In the genomic region with DNA sequence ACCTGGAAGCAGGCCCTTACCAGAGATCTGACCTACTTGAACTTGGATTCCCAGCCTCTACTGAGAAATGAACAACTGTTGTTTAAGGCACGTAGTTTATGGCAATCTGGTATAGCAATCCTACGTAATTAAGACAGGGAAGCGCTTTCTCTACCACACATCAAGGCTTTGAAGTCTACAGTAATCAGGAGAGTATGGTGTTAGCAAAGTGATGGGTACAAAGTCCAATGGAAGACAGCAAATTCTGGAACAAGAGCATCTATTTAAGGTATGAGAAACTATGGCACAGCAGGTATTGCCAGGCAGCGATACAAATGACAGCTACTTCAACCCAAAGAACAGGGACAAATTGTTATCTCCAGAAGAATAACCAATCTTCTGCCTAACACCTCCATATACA, we compare ENCODE assay signal across 1 cellular context.
TF ChIP-seq lines count a peak whose summit lies in the region.

No MANE protein-coding gene starts in this region.

TF ChIP-seq in HepG2, 621 proteins besides CTCF, POLR2A, EP300 and RAD21 (continued from another document and continues in another):
- TF ChIP-seq, protein P1, sequence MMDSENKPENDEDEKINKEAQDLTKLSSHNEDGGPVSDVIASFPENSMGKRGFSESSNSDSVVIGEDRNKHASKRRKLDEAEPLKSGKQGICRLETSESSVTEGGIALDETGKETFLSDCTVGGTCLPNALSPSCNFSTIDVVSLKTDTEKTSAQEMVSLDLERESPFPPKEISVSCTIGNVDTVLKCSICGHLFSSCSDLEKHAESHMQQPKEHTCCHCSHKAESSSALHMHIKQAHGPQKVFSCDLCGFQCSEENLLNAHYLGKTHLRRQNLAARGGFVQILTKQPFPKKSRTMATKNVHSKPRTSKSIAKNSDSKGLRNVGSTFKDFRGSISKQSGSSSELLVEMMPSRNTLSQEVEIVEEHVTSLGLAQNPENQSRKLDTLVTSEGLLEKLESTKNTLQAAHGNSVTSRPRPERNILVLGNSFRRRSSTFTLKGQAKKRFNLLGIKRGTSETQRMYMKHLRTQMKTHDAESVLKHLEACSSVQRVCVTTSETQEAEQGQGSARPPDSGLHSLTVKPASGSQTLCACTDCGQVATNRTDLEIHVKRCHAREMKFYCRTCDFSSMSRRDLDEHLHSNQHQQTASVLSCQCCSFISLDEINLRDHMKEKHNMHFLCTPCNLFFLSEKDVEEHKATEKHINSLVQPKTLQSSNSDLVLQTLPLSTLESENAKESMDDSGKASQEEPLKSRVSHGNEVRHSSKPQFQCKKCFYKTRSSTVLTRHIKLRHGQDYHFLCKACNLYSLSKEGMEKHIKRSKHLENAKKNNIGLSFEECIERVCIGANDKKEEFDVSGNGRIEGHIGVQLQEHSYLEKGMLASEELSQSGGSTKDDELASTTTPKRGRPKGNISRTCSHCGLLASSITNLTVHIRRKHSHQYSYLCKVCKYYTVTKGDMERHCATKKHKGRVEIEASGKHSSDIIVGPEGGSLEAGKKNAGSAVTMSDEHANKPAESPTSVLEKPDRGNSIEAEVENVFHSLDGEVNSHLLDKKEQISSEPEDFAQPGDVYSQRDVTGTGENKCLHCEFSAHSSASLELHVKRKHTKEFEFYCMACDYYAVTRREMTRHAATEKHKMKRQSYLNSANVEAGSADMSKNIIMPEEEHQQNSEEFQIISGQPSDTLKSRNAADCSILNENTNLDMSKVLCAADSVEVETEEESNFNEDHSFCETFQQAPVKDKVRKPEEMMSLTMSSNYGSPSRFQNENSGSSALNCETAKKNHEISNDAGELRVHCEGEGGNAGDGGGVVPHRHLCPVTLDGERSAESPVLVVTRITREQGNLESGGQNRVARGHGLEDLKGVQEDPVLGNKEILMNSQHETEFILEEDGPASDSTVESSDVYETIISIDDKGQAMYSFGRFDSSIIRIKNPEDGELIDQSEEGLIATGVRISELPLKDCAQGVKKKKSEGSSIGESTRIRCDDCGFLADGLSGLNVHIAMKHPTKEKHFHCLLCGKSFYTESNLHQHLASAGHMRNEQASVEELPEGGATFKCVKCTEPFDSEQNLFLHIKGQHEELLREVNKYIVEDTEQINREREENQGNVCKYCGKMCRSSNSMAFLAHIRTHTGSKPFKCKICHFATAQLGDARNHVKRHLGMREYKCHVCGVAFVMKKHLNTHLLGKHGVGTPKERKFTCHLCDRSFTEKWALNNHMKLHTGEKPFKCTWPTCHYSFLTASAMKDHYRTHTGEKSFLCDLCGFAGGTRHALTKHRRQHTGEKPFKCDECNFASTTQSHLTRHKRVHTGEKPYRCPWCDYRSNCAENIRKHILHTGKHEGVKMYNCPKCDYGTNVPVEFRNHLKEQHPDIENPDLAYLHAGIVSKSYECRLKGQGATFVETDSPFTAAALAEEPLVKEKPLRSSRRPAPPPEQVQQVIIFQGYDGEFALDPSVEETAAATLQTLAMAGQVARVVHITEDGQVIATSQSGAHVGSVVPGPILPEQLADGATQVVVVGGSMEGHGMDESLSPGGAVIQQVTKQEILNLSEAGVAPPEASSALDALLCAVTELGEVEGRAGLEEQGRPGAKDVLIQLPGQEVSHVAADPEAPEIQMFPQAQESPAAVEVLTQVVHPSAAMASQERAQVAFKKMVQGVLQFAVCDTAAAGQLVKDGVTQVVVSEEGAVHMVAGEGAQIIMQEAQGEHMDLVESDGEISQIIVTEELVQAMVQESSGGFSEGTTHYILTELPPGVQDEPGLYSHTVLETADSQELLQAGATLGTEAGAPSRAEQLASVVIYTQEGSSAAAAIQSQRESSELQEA (CRISPR knock-in tag; IDR thresholded peaks at IDR 0.05; ENCODE audit: not compliant biosample characterization), result no peak
- TF ChIP-seq KMT2A (CRISPR knock-in tag; IDR thresholded peaks at IDR 0.05) (no peak), CHCHD3 (CRISPR knock-in tag; IDR thresholded peaks at IDR 0.05) (no peak), PLRG1 (conservative IDR thresholded peaks at IDR 0.05) (no peak), HNRNPH1 (optimal IDR thresholded peaks at IDR 0.05; ENCODE audit: low read depth, low read length) (no peak), SRSF9 (IDR thresholded peaks at IDR 0.05; ENCODE audit: borderline replicate concordance, insufficient read depth, low read depth, low read length, poor library complexity, severe bottlenecking) (no peak), POGZ (CRISPR knock-in tag; IDR thresholded peaks at IDR 0.05) (no peak), NFYB (CRISPR knock-in tag; IDR thresholded peaks at IDR 0.05) (no peak), NPAS2 (CRISPR knock-in tag; IDR thresholded peaks at IDR 0.05; ENCODE audit: borderline replicate concordance) (no peak), THAP11 (CRISPR knock-in tag; IDR thresholded peaks at IDR 0.05) (no peak), SP5 (CRISPR knock-in tag; IDR thresholded peaks at IDR 0.05; ENCODE audit: borderline replicate concordance, low read depth) (0 out of 2 replicates have a peak, but pooled peaks have one; percentile 16), TARDBP (CRISPR knock-in tag; IDR thresholded peaks at IDR 0.05) (no peak), KLF13 (CRISPR knock-in tag; IDR thresholded peaks at IDR 0.05) (no peak), ZNF567 (CRISPR knock-in tag; IDR thresholded peaks at IDR 0.05; ENCODE audit: borderline replicate concordance) (no peak), PHF21A (CRISPR knock-in tag; IDR thresholded peaks at IDR 0.05) (no peak), ZNF850 (CRISPR knock-in tag; conservative IDR thresholded peaks at IDR 0.05) (no peak), GABPB1 (CRISPR knock-in tag; IDR thresholded peaks at IDR 0.05) (no peak), JARID2 (CRISPR knock-in tag; IDR thresholded peaks at IDR 0.05; ENCODE audit: insufficient replicate concordance) (no peak), ZEB1 (IDR thresholded peaks at IDR 0.05; ENCODE audit: insufficient replicate concordance, low read depth) (no peak), HDAC2 (CRISPR knock-in tag; IDR thresholded peaks at IDR 0.05) (peak; percentile 67), HIVEP1 (CRISPR knock-in tag; IDR thresholded peaks at IDR 0.05) (no peak), MEIS2 (CRISPR knock-in tag; IDR thresholded peaks at IDR 0.05) (no peak), FOXO1 (CRISPR knock-in tag; IDR thresholded peaks at IDR 0.05) (0 out of 2 replicates have a peak, but pooled peaks have one; percentile 33), ZBTB42 (CRISPR knock-in tag; IDR thresholded peaks at IDR 0.05) (no peak)
- TF ChIP-seq, protein P2, sequence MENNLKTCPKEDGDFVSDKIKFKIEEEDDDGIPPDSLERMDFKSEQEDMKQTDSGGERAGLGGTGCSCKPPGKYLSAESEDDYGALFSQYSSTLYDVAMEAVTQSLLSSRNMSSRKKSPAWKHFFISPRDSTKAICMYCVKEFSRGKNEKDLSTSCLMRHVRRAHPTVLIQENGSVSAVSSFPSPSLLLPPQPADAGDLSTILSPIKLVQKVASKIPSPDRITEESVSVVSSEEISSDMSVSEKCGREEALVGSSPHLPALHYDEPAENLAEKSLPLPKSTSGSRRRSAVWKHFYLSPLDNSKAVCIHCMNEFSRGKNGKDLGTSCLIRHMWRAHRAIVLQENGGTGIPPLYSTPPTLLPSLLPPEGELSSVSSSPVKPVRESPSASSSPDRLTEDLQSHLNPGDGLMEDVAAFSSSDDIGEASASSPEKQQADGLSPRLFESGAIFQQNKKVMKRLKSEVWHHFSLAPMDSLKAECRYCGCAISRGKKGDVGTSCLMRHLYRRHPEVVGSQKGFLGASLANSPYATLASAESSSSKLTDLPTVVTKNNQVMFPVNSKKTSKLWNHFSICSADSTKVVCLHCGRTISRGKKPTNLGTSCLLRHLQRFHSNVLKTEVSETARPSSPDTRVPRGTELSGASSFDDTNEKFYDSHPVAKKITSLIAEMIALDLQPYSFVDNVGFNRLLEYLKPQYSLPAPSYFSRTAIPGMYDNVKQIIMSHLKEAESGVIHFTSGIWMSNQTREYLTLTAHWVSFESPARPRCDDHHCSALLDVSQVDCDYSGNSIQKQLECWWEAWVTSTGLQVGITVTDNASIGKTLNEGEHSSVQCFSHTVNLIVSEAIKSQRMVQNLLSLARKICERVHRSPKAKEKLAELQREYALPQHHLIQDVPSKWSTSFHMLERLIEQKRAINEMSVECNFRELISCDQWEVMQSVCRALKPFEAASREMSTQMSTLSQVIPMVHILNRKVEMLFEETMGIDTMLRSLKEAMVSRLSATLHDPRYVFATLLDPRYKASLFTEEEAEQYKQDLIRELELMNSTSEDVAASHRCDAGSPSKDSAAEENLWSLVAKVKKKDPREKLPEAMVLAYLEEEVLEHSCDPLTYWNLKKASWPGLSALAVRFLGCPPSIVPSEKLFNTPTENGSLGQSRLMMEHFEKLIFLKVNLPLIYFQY (CRISPR knock-in tag; IDR thresholded peaks at IDR 0.05; ENCODE audit: borderline replicate concordance), result no peak
- TF ChIP-seq, protein P3, sequence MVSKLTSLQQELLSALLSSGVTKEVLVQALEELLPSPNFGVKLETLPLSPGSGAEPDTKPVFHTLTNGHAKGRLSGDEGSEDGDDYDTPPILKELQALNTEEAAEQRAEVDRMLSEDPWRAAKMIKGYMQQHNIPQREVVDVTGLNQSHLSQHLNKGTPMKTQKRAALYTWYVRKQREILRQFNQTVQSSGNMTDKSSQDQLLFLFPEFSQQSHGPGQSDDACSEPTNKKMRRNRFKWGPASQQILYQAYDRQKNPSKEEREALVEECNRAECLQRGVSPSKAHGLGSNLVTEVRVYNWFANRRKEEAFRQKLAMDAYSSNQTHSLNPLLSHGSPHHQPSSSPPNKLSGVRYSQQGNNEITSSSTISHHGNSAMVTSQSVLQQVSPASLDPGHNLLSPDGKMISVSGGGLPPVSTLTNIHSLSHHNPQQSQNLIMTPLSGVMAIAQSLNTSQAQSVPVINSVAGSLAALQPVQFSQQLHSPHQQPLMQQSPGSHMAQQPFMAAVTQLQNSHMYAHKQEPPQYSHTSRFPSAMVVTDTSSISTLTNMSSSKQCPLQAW (CRISPR knock-in tag; IDR thresholded peaks at IDR 0.05), result no peak
- TF ChIP-seq, protein P4, sequence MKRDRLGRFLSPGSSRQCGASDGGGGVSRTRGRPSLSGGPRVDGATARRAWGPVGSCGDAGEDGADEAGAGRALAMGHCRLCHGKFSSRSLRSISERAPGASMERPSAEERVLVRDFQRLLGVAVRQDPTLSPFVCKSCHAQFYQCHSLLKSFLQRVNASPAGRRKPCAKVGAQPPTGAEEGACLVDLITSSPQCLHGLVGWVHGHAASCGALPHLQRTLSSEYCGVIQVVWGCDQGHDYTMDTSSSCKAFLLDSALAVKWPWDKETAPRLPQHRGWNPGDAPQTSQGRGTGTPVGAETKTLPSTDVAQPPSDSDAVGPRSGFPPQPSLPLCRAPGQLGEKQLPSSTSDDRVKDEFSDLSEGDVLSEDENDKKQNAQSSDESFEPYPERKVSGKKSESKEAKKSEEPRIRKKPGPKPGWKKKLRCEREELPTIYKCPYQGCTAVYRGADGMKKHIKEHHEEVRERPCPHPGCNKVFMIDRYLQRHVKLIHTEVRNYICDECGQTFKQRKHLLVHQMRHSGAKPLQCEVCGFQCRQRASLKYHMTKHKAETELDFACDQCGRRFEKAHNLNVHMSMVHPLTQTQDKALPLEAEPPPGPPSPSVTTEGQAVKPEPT (CRISPR knock-in tag; IDR thresholded peaks at IDR 0.05; ENCODE audit: low read depth), result no peak
- TF ChIP-seq, protein P5, sequence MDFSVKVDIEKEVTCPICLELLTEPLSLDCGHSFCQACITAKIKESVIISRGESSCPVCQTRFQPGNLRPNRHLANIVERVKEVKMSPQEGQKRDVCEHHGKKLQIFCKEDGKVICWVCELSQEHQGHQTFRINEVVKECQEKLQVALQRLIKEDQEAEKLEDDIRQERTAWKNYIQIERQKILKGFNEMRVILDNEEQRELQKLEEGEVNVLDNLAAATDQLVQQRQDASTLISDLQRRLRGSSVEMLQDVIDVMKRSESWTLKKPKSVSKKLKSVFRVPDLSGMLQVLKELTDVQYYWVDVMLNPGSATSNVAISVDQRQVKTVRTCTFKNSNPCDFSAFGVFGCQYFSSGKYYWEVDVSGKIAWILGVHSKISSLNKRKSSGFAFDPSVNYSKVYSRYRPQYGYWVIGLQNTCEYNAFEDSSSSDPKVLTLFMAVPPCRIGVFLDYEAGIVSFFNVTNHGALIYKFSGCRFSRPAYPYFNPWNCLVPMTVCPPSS (IDR thresholded peaks at IDR 0.05), result no peak
- TF ChIP-seq, protein P6, sequence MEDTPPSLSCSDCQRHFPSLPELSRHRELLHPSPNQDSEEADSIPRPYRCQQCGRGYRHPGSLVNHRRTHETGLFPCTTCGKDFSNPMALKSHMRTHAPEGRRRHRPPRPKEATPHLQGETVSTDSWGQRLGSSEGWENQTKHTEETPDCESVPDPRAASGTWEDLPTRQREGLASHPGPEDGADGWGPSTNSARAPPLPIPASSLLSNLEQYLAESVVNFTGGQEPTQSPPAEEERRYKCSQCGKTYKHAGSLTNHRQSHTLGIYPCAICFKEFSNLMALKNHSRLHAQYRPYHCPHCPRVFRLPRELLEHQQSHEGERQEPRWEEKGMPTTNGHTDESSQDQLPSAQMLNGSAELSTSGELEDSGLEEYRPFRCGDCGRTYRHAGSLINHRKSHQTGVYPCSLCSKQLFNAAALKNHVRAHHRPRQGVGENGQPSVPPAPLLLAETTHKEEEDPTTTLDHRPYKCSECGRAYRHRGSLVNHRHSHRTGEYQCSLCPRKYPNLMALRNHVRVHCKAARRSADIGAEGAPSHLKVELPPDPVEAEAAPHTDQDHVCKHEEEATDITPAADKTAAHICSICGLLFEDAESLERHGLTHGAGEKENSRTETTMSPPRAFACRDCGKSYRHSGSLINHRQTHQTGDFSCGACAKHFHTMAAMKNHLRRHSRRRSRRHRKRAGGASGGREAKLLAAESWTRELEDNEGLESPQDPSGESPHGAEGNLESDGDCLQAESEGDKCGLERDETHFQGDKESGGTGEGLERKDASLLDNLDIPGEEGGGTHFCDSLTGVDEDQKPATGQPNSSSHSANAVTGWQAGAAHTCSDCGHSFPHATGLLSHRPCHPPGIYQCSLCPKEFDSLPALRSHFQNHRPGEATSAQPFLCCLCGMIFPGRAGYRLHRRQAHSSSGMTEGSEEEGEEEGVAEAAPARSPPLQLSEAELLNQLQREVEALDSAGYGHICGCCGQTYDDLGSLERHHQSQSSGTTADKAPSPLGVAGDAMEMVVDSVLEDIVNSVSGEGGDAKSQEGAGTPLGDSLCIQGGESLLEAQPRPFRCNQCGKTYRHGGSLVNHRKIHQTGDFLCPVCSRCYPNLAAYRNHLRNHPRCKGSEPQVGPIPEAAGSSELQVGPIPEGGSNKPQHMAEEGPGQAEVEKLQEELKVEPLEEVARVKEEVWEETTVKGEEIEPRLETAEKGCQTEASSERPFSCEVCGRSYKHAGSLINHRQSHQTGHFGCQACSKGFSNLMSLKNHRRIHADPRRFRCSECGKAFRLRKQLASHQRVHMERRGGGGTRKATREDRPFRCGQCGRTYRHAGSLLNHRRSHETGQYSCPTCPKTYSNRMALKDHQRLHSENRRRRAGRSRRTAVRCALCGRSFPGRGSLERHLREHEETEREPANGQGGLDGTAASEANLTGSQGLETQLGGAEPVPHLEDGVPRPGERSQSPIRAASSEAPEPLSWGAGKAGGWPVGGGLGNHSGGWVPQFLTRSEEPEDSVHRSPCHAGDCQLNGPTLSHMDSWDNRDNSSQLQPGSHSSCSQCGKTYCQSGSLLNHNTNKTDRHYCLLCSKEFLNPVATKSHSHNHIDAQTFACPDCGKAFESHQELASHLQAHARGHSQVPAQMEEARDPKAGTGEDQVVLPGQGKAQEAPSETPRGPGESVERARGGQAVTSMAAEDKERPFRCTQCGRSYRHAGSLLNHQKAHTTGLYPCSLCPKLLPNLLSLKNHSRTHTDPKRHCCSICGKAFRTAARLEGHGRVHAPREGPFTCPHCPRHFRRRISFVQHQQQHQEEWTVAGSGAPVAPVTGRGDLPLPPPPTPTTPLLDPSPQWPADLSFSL (CRISPR knock-in tag; IDR thresholded peaks at IDR 0.05), result no peak
